Comparison of ENCODE assay signal across 15 cellular contexts in genomic region chr19:33329727-33330126, GRCh38.
"Had no signal": no experiment of that assay in that cellular context is flagged by ENCODE, and none has a peak within 500 bp of the region (broad histone marks: within the 10 kb centered on the region; RNA-seq: fewer than 3 reads in every experiment).

No MANE protein-coding gene starts in this region.

- H3K9me3 Mint-ChIP-seq: activated CD4-positive, alpha-beta T cell treated with anti-CD3 and anti-CD28 coated beads, Interleukin-2, amount 10 ng/mL, durations not matched to agents 7 days and 5 days; activated naive CD4-positive, alpha-beta T cell treated with anti-CD3 and anti-CD28 coated beads for 36 hours; activated T-cell treated with anti-CD3 and anti-CD28 coated beads, Interleukin-2, amount 50 U/mL, for 4 hours; natural killer cell treated with Interleukin-12 subunit alpha and Interleukin-12 subunit beta and Interleukin-15 and Interleukin-18, amount 100 ng/mL, for 72 hours had no signal

- H3K27ac Mint-ChIP-seq: activated CD4-positive, alpha-beta T cell treated with anti-CD3 and anti-CD28 coated beads, Interleukin-2, amount 10 ng/mL, durations not matched to agents 7 days and 5 days; activated naive CD4-positive, alpha-beta T cell treated with anti-CD3 and anti-CD28 coated beads for 36 hours; mesothelial cell of epicardium; natural killer cell treated with Interleukin-12 subunit alpha and Interleukin-12 subunit beta and Interleukin-15 and Interleukin-18, amount 100 ng/mL, for 72 hours had no signal

- ATAC-seq: activated T-cell treated with anti-CD3 and anti-CD28 coated beads, Interleukin-2, amount 50 U/mL, for 4 hours; body of pancreas; natural killer cell treated with Interleukin-12 subunit alpha and Interleukin-12 subunit beta and Interleukin-15 and Interleukin-18, amount 100 ng/mL, for 72 hours had no signal

- H3K36me3 Mint-ChIP-seq: mesothelial cell of epicardium; natural killer cell treated with Interleukin-12 subunit alpha and Interleukin-12 subunit beta and Interleukin-15 and Interleukin-18, amount 100 ng/mL, for 72 hours had no signal

- H3K4me3 Mint-ChIP-seq: activated CD4-positive, alpha-beta T cell treated with anti-CD3 and anti-CD28 coated beads, Interleukin-2, amount 10 ng/mL, durations not matched to agents 7 days and 5 days; activated naive CD4-positive, alpha-beta T cell treated with anti-CD3 and anti-CD28 coated beads for 36 hours; activated T-cell treated with anti-CD3 and anti-CD28 coated beads, Interleukin-2, amount 50 U/mL, for 4 hours; mesothelial cell of epicardium; natural killer cell treated with Interleukin-12 subunit alpha and Interleukin-12 subunit beta and Interleukin-15 and Interleukin-18, amount 100 ng/mL, for 72 hours had no signal

- H3K4me1 Mint-ChIP-seq: activated CD4-positive, alpha-beta T cell treated with anti-CD3 and anti-CD28 coated beads, Interleukin-2, amount 10 ng/mL, durations not matched to agents 7 days and 5 days; mesothelial cell of epicardium had no signal

- DNase-seq: activated CD4-positive, alpha-beta T cell treated with anti-CD3 and anti-CD28 coated beads, Interleukin-2, amount 10 ng/mL, durations not matched to agents 7 days and 5 days; activated CD8-positive, alpha-beta memory T cell treated with anti-CD3 and anti-CD28 coated beads, Interleukin-2, amount 50 U/mL, for 4 hours; activated naive CD4-positive, alpha-beta T cell treated with anti-CD3 and anti-CD28 coated beads for 36 hours; activated T-cell treated with anti-CD3 and anti-CD28 coated beads, Interleukin-2, amount 50 U/mL, for 4 hours; body of pancreas; central memory CD4-positive, alpha-beta T cell; colonic mucosa; foreskin melanocyte; glutamatergic neuron; hypothalamus; islet precursor cell; stimulated activated naive CD4-positive, alpha-beta T cell; T-helper 9 cell had no signal
